In genomic region chr2:183630964-183631363, GRCh38 we compare ENCODE assay signal across 22 cellular contexts.
DNase-seq lines count a peak whose midpoint lies in the region; ATAC-seq and TF ChIP-seq lines count a peak whose summit lies in the region.
"Had no signal": no experiment of that assay in that cellular context is flagged by ENCODE, and none has a peak within 500 bp of the region (broad histone marks: within the 10 kb centered on the region; RNA-seq: fewer than 3 reads in every experiment).

No MANE protein-coding gene starts in this region.

- no peaks in the 10 kb centered on the region for H3K36me3 ChIP-seq in breast epithelium
- no peaks in the 10 kb centered on the region for H3K36me3 ChIP-seq in tibial artery
- H3K36me3 ChIP-seq: BLaER1 had no signal

- H3K27ac Mint-ChIP-seq in MCF 10A (ENCODE audit: low read depth, unreplicated experiment) = no peak overlapping the region
- H3K27ac Mint-ChIP-seq: B cell; CD4-positive, CD25-positive, alpha-beta regulatory T cell; CD8-positive, alpha-beta T cell had no signal

- no peak overlapping the region for H3K4me3 ChIP-seq in breast epithelium
- no peak overlapping the region for H3K4me3 ChIP-seq in epithelial cell of esophagus (ENCODE audit: low read length)
- no peak overlapping the region for H3K4me3 ChIP-seq in tibial artery
- H3K4me3 ChIP-seq: BLaER1, GM12878, GM23248 had no signal

- BruUV-seq in MCF 10A (replicated peaks; lab: Mats Ljungman, UMichigan) = no TSS peak

- POLR2A ChIA-PET in MCF 10A (lab: Yijun Ruan, JAX) = no interaction called here

- no peak overlapping the region for H3K4me3 Mint-ChIP-seq in MCF 10A (ENCODE audit: unreplicated experiment)
- H3K4me3 Mint-ChIP-seq: B cell; CD4-positive, CD25-positive, alpha-beta regulatory T cell; CD8-positive, alpha-beta T cell had no signal

- intact Hi-C loops in MCF 10A (cut with micrococcal nuclease) (no loop called here), breast epithelium (cut with DNase I; ENCODE audit: low total_unique reads) (no loop called here), tibial artery (cut with DNase I; ENCODE audit: low total_unique reads) (no loop called here)

- H3K9me3 Mint-ChIP-seq in MCF 10A (ENCODE audit: unreplicated experiment) = no peaks in the 10 kb centered on the region

- no peak for TF ChIP-seq CTCF in MCF 10A (IDR thresholded peaks at IDR 0.05; ENCODE audit: unreplicated experiment)
- TF ChIP-seq CTCF in breast epithelium (IDR thresholded peaks at IDR 0.05) = no peak
- TF ChIP-seq CTCF in epithelial cell of esophagus (IDR thresholded peaks at IDR 0.05; ENCODE audit: insufficient read depth, low read depth, low read length, missing control alignments) = no peak
- TF ChIP-seq CTCF in tibial artery (IDR thresholded peaks at IDR 0.05) = no peak

- H3K27me3 ChIP-seq in breast epithelium (no peaks in the 10 kb centered on the region), tibial artery (no peaks in the 10 kb centered on the region)
- H3K27me3 ChIP-seq: BLaER1 had no signal

- H3K4me1 ChIP-seq in breast epithelium (no peaks in the 10 kb centered on the region), tibial artery (no peaks in the 10 kb centered on the region)
- H3K4me1 ChIP-seq: BLaER1, Caco-2 had no signal

- no peaks in the 10 kb centered on the region for H3K4me1 Mint-ChIP-seq in MCF 10A (ENCODE audit: insufficient read depth, unreplicated experiment)
- H3K4me1 Mint-ChIP-seq: B cell; CD4-positive, CD25-positive, alpha-beta regulatory T cell had no signal

- no peaks in the 10 kb centered on the region for H3K27me3 Mint-ChIP-seq in MCF 10A (ENCODE audit: insufficient read depth, unreplicated experiment)
- H3K27me3 Mint-ChIP-seq: B cell; CD4-positive, CD25-positive, alpha-beta regulatory T cell had no signal

- TF ChIP-seq POLR2A in breast epithelium (IDR thresholded peaks at IDR 0.05) = no peak

- DNase-seq in MCF 10A (ENCODE audit: unreplicated experiment) (peak; percentile 49), breast epithelium (ENCODE audit: low spot score in 2 of 2) (no peak), NCI-H226 (peak; percentile 26), epithelial cell of esophagus (ENCODE audit: low read depth) (peak; percentile 17), tibial artery (no peak), kidney tubule cell (ENCODE audit: low spot score) (no peak)
- DNase-seq: Caco-2; CD4-positive, CD25-positive, alpha-beta regulatory T cell; CD8-positive, alpha-beta T cell; DMS 273 treated with DMSO at 0.1 percent for 48 hours; DMS79; EL; GDM1; GM23248; H7 had no signal

- H3K27ac ChIP-seq in breast epithelium (no peak overlapping the region), tibial artery (no peak overlapping the region)
- H3K27ac ChIP-seq: 22Rv1, BLaER1, C4-2B, GM23248 had no signal

- H3K9me3 ChIP-seq in breast epithelium (no peaks in the 10 kb centered on the region), tibial artery (no peaks in the 10 kb centered on the region)
- H3K9me3 ChIP-seq: BLaER1, Caco-2 had no signal

- H3K36me3 Mint-ChIP-seq in MCF 10A (ENCODE audit: insufficient read depth, unreplicated experiment) = no peaks in the 10 kb centered on the region
- H3K36me3 Mint-ChIP-seq: CD4-positive, CD25-positive, alpha-beta regulatory T cell; CD8-positive, alpha-beta T cell had no signal

- CTCF ChIA-PET in MCF 10A (lab: Yijun Ruan, JAX) = no interaction called here

- no peak for ATAC-seq in HG03378 (IDR thresholded peaks at IDR 0.05; ENCODE audit: unreplicated experiment)
- ATAC-seq: CD8-positive, alpha-beta T cell; GM12878; HCT116 had no signal

Comparison
In these comparisons a context has a peak if more than half of its experiments do, and no peak if none do; other contexts are left out.
1. DNase-seq: peak in MCF 10A (single experiment), NCI-H226 (single experiment) and epithelial cell of esophagus (single experiment); none in breast epithelium (0 of 2), tibial artery (0 of 2) and kidney tubule cell (single experiment).